Comparison of ENCODE assay signal across 24 cellular contexts in the genomic region with DNA sequence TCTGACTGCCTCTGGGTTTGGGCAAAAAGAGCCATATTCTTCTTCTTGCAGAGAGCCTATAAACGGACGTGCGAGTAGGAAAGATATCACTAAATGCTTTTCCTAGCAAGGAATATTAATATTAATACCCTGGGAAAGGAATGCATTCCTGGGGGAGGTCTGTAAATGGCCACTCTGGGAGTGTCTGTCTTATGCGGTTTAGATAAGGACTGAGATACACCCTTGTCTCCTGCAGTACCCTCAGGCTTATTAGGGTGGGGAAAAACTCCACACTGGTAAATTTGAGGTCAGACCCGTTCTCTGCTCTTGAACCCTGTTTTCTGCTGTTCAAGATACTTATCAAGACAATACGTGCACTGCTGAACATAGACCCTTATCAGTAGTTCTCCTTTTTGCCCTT.
"Had no signal": no experiment of that assay in that cellular context is flagged by ENCODE, and none has a peak within 500 bp of the region (broad histone marks: within the 10 kb centered on the region; RNA-seq: fewer than 3 reads in every experiment).

No MANE protein-coding gene starts in this region.

- DNase-seq: colonic mucosa; cortex of kidney; dermis blood vessel endothelial cell; dorsolateral prefrontal cortex; effector CD4-positive, alpha-beta T cell; effector CD8-positive, alpha-beta T cell; effector memory CD4-positive, alpha-beta T cell; effector memory CD8-positive, alpha-beta T cell; erythroblast; esophagus squamous epithelium; foreskin fibroblast; foreskin keratinocyte; foreskin melanocyte; gastrocnemius medialis; glutamatergic neuron; head of caudate nucleus; heart left ventricle; heart right ventricle had no signal

- ATAC-seq: effector memory CD8-positive, alpha-beta T cell; esophagus mucosa; foreskin keratinocyte; gastrocnemius medialis; gastroesophageal sphincter; heart left ventricle; heart right ventricle had no signal

- H3K4me3 Mint-ChIP-seq: dendritic cell treated with granulocyte-macrophage colony-stimulating factor and Interleukin-4, amounts not matched to agents 40 ng/mL and 50 ng/mL, for 4 days; effector memory CD8-positive, alpha-beta T cell had no signal

- H3K27me3 ChIP-seq: colonic mucosa, dorsolateral prefrontal cortex, esophagus muscularis mucosa, esophagus squamous epithelium, foreskin keratinocyte, gastrocnemius medialis, gastroesophageal sphincter, heart left ventricle, heart right ventricle had no signal

- H3K27ac Mint-ChIP-seq: dendritic cell treated with granulocyte-macrophage colony-stimulating factor and Interleukin-4, amounts not matched to agents 40 ng/mL and 50 ng/mL, for 4 days; effector memory CD8-positive, alpha-beta T cell had no signal

- H3K27me3 Mint-ChIP-seq: dendritic cell treated with granulocyte-macrophage colony-stimulating factor and Interleukin-4, amounts not matched to agents 40 ng/mL and 50 ng/mL, for 4 days; effector memory CD8-positive, alpha-beta T cell had no signal

- H3K27ac ChIP-seq: colonic mucosa, coronary artery, dorsolateral prefrontal cortex, epithelial cell of prostate, esophagus muscularis mucosa, esophagus squamous epithelium, foreskin keratinocyte, gastrocnemius medialis, gastroesophageal sphincter, heart left ventricle, heart right ventricle had no signal

- H3K36me3 ChIP-seq: colonic mucosa, esophagus muscularis mucosa, esophagus squamous epithelium, gastrocnemius medialis, gastroesophageal sphincter, heart left ventricle, heart right ventricle had no signal

- H3K4me3 ChIP-seq: colonic mucosa, coronary artery, dorsolateral prefrontal cortex, esophagus muscularis mucosa, esophagus squamous epithelium, gastrocnemius medialis, gastroesophageal sphincter, heart left ventricle, heart right ventricle had no signal

- H3K4me1 ChIP-seq: colonic mucosa, esophagus muscularis mucosa, esophagus squamous epithelium, foreskin keratinocyte, gastrocnemius medialis, gastroesophageal sphincter, heart left ventricle, heart right ventricle had no signal

- H3K9me3 ChIP-seq: colonic mucosa, gastrocnemius medialis had no signal
